In genomic region chr12:92007787-92008186, GRCh38 we compare ENCODE assay signal across 1 cellular context.
TF ChIP-seq lines count a peak whose summit lies in the region.

No MANE protein-coding gene starts in this region.

TF ChIP-seq in WTC11, 78 proteins besides CTCF, POLR2A, EP300 and RAD21 (continued from another document):
- TF ChIP-seq ARID4B (CRISPR knock-in tag; IDR thresholded peaks at IDR 0.05; ENCODE audit: borderline replicate concordance) (no peak), ZNF512 (CRISPR knock-in tag; IDR thresholded peaks at IDR 0.05; ENCODE audit: borderline replicate concordance) (no peak), FOXP1 (CRISPR knock-in tag; IDR thresholded peaks at IDR 0.05; ENCODE audit: borderline replicate concordance) (no peak), PREB (CRISPR knock-in tag; IDR thresholded peaks at IDR 0.05; ENCODE audit: borderline replicate concordance) (no peak), CREM (CRISPR knock-in tag; IDR thresholded peaks at IDR 0.05) (no peak), NFYB (CRISPR knock-in tag; conservative IDR thresholded peaks at IDR 0.05; ENCODE audit: low read depth) (no peak), IRF1 (CRISPR knock-in tag; IDR thresholded peaks at IDR 0.05) (no peak), EMX1 (CRISPR knock-in tag; IDR thresholded peaks at IDR 0.05) (no peak), GABPB1 (CRISPR knock-in tag; IDR thresholded peaks at IDR 0.05) (no peak), CDX4 (CRISPR knock-in tag; IDR thresholded peaks at IDR 0.05; ENCODE audit: borderline replicate concordance) (no peak), PRRX2 (CRISPR knock-in tag; IDR thresholded peaks at IDR 0.05) (no peak)
